Comparison of ENCODE assay signal across 25 cellular contexts in the genomic region with DNA sequence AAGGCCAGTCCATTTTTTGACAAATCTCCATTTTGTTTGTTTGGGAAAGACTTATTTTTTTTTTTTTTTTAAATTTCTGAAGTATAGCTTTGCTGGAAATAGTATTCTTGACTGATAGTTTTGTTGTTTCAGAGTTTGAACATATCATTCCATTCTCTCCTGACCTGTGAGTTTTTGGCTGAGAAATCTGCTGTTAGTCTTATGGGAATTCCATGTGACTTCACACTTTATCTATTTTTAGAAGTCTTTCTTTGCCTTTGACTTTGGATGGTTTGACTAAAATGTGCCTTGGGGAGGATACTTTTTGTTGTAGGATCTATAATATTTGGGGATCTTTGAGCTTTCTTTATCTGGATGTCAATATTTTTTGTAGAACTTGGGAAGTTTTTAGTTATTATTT. TPM values are rescaled to one million over a fixed set of nuclear protein-coding genes. Genes with fewer than 3 reads are reported as not detected.
"Had no signal": no experiment of that assay in that cellular context is flagged by ENCODE, and none has a peak within 500 bp of the region (broad histone marks: within the 10 kb centered on the region; RNA-seq: fewer than 3 reads in every experiment).

No MANE protein-coding gene starts in this region.

- H3K9me3 ChIP-seq: SJCRH30 had no signal

- FAIRE-seq: HepG2 had no signal

- H3K4me3 ChIP-seq: PC-9, Peyer's patch, SJCRH30 had no signal

- H3K27ac ChIP-seq: KMS-11, PC-9, Peyer's patch, SJCRH30 had no signal

- H2AFZ ChIP-seq: PC-9 had no signal

- DNase-seq: IMR-90, Kasumi-1, MM.1S, NCI-H1092 treated with DMSO at 0.1 percent for 48 hours, NCI-H1436, NCI-H1694, NCI-H187 treated with DMSO at 0.1 percent for 48 hours, NCI-H2029 treated with DMSO at 0.1 percent for 48 hours, NCI-H2107, NCI-H2227 treated with DMSO at 0.1 percent for 48 hours, NCI-H510A, NCI-H524 treated with DMSO at 0.1 percent for 48 hours, NCI-H69, NCI-H774, PC-9, Peyer's patch, SHP77 treated with DMSO at 0.1 percent for 48 hours, SJCRH30, T-helper 1 cell had no signal

- H3K9ac ChIP-seq: KMS-11 had no signal

- ATAC-seq: HepG2, Right ventricle myocardium inferior, SK-N-SH treated with all-trans-retinoic acid at 6 μM for 48 hours had no signal

- H3K4me2 ChIP-seq: KMS-11, PC-9 had no signal

- H3K36me3 ChIP-seq: Peyer's patch, SJCRH30 had no signal

- H3K4me1 ChIP-seq: Peyer's patch, SJCRH30 had no signal

- H3K27me3 ChIP-seq: Peyer's patch, SJCRH30 had no signal

RNA-seq across cellular contexts. Expression of gene ADAM29, which starts 10.7 kb away (rescaled TPM):
- total RNA-seq: HepG2, HT1080, IMR-90, PC-9, Peyer's patch, Right ventricle myocardium inferior, RPMI7951, SJCRH30 had no signal
- polyA plus RNA-seq: HepG2, IMR-90 had no signal
